Comparison of ENCODE assay signal across 13 cellular contexts in the genomic region with DNA sequence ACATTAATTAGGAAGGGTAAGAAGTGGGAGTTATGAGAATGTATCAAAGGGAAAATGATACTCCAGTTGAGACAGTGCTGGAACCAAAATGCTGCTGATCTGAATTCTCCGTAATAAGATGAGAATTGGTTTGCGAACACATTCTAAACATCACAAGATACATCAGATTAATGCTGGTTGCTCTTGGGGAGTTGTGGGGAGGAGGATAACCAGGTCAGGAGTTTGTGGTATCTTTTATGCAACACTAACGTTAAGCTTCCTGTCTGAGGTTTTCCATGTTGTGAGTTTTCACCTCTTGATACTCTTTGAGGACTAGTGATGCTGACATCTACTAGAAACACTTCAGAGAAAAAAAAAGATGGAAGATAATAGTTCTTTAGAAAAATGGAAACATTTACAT. TPM values are rescaled to one million over a fixed set of nuclear protein-coding genes. Genes with fewer than 3 reads are reported as not detected.
DNase-seq lines count a peak whose midpoint lies in the region; ATAC-seq and TF ChIP-seq lines count a peak whose summit lies in the region.
"Had no signal": no experiment of that assay in that cellular context is flagged by ENCODE, and none has a peak within 500 bp of the region (broad histone marks: within the 10 kb centered on the region; RNA-seq: fewer than 3 reads in every experiment).

No MANE protein-coding gene starts in this region.

- peak in 1 of 7 experiments; percentile 21 for DNase-seq in CD8-positive, alpha-beta T cell
- DNase-seq in MV-4-11 (lab: John Stamatoyannopoulos, UW): peak; percentile 77
- DNase-seq in naive thymus-derived CD8-positive, alpha-beta T cell: peak in 4 of 10 donors; percentile 12 to 52 (median 24)
- DNase-seq in posterior vena cava (ENCODE audit: low spot score): no peak
- no peak for DNase-seq in hepatic stellate cell (ENCODE audit: low spot score)
- DNase-seq: activated CD8-positive, alpha-beta memory T cell treated with anti-CD3 and anti-CD28 coated beads, Interleukin-2, amount 50 U/mL, for 4 hours; BE2C; mucosa of descending colon; spleen; substantia nigra had no signal

- TF ChIP-seq CTCF in CD8-positive, alpha-beta T cell (IDR thresholded peaks at IDR 0.05): no peak

- H3K9me3 ChIP-seq in CD8-positive, alpha-beta T cell (ENCODE audit: low read length): no peaks in the 10 kb centered on the region
- H3K9me3 ChIP-seq: BE2C, mucosa of descending colon, spleen had no signal

- no peak overlapping the region for H3K4me3 ChIP-seq in CD8-positive, alpha-beta T cell (ENCODE audit: low read depth, low read length)
- H3K4me3 ChIP-seq: mucosa of descending colon, spleen had no signal

- H3K36me3 Mint-ChIP-seq in CD8-positive, alpha-beta T cell: no peaks in the 10 kb centered on the region
- H3K36me3 Mint-ChIP-seq in activated T-helper 17 cell treated with anti-CD3 and anti-CD28 coated beads, Interleukin-2, amount 50 U/mL, for 72 hours (ENCODE audit: low read depth): no peaks in the 10 kb centered on the region
- H3K36me3 Mint-ChIP-seq in naive thymus-derived CD8-positive, alpha-beta T cell: no peaks in the 10 kb centered on the region

- peaks cover 15% of the 10 kb centered on the region for H3K4me1 Mint-ChIP-seq in CD8-positive, alpha-beta T cell (ENCODE audit: low read depth)
- H3K4me1 Mint-ChIP-seq in activated T-helper 17 cell treated with anti-CD3 and anti-CD28 coated beads, Interleukin-2, amount 50 U/mL, for 72 hours: peaks cover 14% of the 10 kb centered on the region
- H3K4me1 Mint-ChIP-seq in naive thymus-derived CD8-positive, alpha-beta T cell: peaks cover 7 to 15% (median 14%) of the 10 kb centered on the region in 4 donors

- CTCF ChIA-PET in CD8-positive, alpha-beta T cell (lab: Charles Lee): no interaction called here

- no peaks in the 10 kb centered on the region for H3K27me3 ChIP-seq in CD8-positive, alpha-beta T cell (ENCODE audit: insufficient read depth, low read length)
- H3K27me3 ChIP-seq: BE2C, spleen had no signal

- no peaks in the 10 kb centered on the region for H3K9me3 Mint-ChIP-seq in CD8-positive, alpha-beta T cell
- H3K9me3 Mint-ChIP-seq in activated T-helper 17 cell treated with anti-CD3 and anti-CD28 coated beads, Interleukin-2, amount 50 U/mL, for 72 hours: no peaks in the 10 kb centered on the region
- H3K9me3 Mint-ChIP-seq in naive thymus-derived CD8-positive, alpha-beta T cell: no peaks in the 10 kb centered on the region

- no peaks in the 10 kb centered on the region for H3K27me3 Mint-ChIP-seq in CD8-positive, alpha-beta T cell (ENCODE audit: low read depth)
- H3K27me3 Mint-ChIP-seq in activated T-helper 17 cell treated with anti-CD3 and anti-CD28 coated beads, Interleukin-2, amount 50 U/mL, for 72 hours: no peaks in the 10 kb centered on the region
- peaks cover 0 to 2% (median 0%) of the 10 kb centered on the region in 5 donors for H3K27me3 Mint-ChIP-seq in naive thymus-derived CD8-positive, alpha-beta T cell

- H3K4me3 Mint-ChIP-seq in CD8-positive, alpha-beta T cell: peak overlapping the region; percentile 4
- peak overlapping the region; percentile 72 for H3K4me3 Mint-ChIP-seq in activated T-helper 17 cell treated with anti-CD3 and anti-CD28 coated beads, Interleukin-2, amount 50 U/mL, for 72 hours
- peak overlapping the region in 4 of 10 donors; percentile 4 to 48 (median 26) for H3K4me3 Mint-ChIP-seq in naive thymus-derived CD8-positive, alpha-beta T cell

- intact Hi-C loops in CD8-positive, alpha-beta T cell (cut with DNase I, micrococcal nuclease): no loop called here
- intact Hi-C loops in posterior vena cava (cut with DNase I): no loop called here

- ATAC-seq in CD8-positive, alpha-beta T cell: peak; percentile 77
- peak; percentile 80 for ATAC-seq in activated T-helper 17 cell treated with anti-CD3 and anti-CD28 coated beads, Interleukin-2, amount 50 U/mL, for 72 hours (replicated peaks)
- ATAC-seq in naive thymus-derived CD8-positive, alpha-beta T cell: peak; percentile 76 to 95
- no peak for ATAC-seq in HG03045 (IDR thresholded peaks at IDR 0.05; ENCODE audit: unreplicated experiment)
- ATAC-seq: mucosa of descending colon had no signal

- no peak overlapping the region for H3K27ac ChIP-seq in CD8-positive, alpha-beta T cell (ENCODE audit: low read depth, low read length)
- H3K27ac ChIP-seq: parathyroid adenoma, spleen had no signal

- POLR2A ChIA-PET in CD8-positive, alpha-beta T cell (lab: Charles Lee): no interaction called here
- POLR2A ChIA-PET in naive thymus-derived CD8-positive, alpha-beta T cell (lab: Charles Lee): no interaction called here

- no peaks in the 10 kb centered on the region for H3K36me3 ChIP-seq in CD8-positive, alpha-beta T cell (ENCODE audit: insufficient read depth, low read length)
- H3K36me3 ChIP-seq: BE2C, spleen had no signal

- peaks cover 7% of the 10 kb centered on the region for H3K4me1 ChIP-seq in CD8-positive, alpha-beta T cell (ENCODE audit: insufficient read depth, low read length)
- H3K4me1 ChIP-seq: BE2C, parathyroid adenoma had no signal

- peak overlapping the region; percentile 73 for H3K27ac Mint-ChIP-seq in CD8-positive, alpha-beta T cell
- peak overlapping the region; percentile 67 for H3K27ac Mint-ChIP-seq in activated T-helper 17 cell treated with anti-CD3 and anti-CD28 coated beads, Interleukin-2, amount 50 U/mL, for 72 hours
- H3K27ac Mint-ChIP-seq in naive thymus-derived CD8-positive, alpha-beta T cell: peak overlapping the region in 4 of 10 donors; percentile 25 to 66 (median 51)

RNA-seq across cellular contexts. Expression of a gene that starts 47.2 kb away (rescaled TPM):
- total RNA-seq in CD8-positive, alpha-beta T cell: not detected
- 10 to 100 TPM in 1 of 2 donors, 1 to 10 TPM in 1; 1.5 to 18.3 TPM for total RNA-seq in activated T-helper 17 cell treated with anti-CD3 and anti-CD28 coated beads, Interleukin-2, amount 50 U/mL, for 72 hours
- total RNA-seq in naive thymus-derived CD8-positive, alpha-beta T cell: not detected
- not detected for polyA plus RNA-seq in naive thymus-derived CD8-positive, alpha-beta T cell
- 10 to 100 TPM; 11.2 to 15.4 TPM for total RNA-seq in posterior vena cava
